In genomic region chr17:62343764-62344163, GRCh38 we compare ENCODE assay signal across 30 cellular contexts. TPM values are rescaled to one million over a fixed set of nuclear protein-coding genes. Genes with fewer than 3 reads are reported as not detected.
"Had no signal": no experiment of that assay in that cellular context is flagged by ENCODE, and none has a peak within 500 bp of the region (broad histone marks: within the 10 kb centered on the region; RNA-seq: fewer than 3 reads in every experiment).

No MANE protein-coding gene starts in this region.

- H3K36me3 ChIP-seq: adrenal gland, breast epithelium, WERI-Rb-1 had no signal

- H3K4me2 ChIP-seq: PC-9 had no signal

- DNase-seq: activated CD4-positive, alpha-beta T cell treated with anti-CD3 and anti-CD28 coated beads, Interleukin-2, amount 10 ng/mL, durations not matched to agents 7 days and 5 days; activated CD4-positive, alpha-beta T cell treated with anti-CD3 and anti-CD28 coated beads, Interleukin-2, amount 50 U/mL, for 48 hours; activated CD8-positive, alpha-beta T cell treated with anti-CD3 and anti-CD28 coated beads, Interleukin-2, amount 10 ng/mL, durations not matched to agents 7 days and 5 days; activated gamma-delta T cell treated with Interleukin-2 at 50 U/mL for 16 hours; activated naive CD4-positive, alpha-beta T cell treated with anti-CD3 and anti-CD28 coated beads for 36 hours; activated T-cell treated with anti-CD3 and anti-CD28 coated beads for 4 hours; activated T-cell treated with anti-CD3 and anti-CD28 coated beads, Interleukin-2, amount 50 U/mL, for 4 hours; adrenal gland; body of pancreas; cerebellar nuclear complex; NCI-H1105; NCI-H1417 treated with DMSO at 0.1 percent for 48 hours; NCI-H1930; NCI-H345; NCI-H524 treated with DMSO at 0.1 percent for 48 hours; NK-92 treated with Interleukin-12 subunit alpha and Interleukin-12 subunit beta, amount 100 ng/mL, for 24 hours; PC-9; Right ventricle myocardium superior; SW 1271; T-helper 1 cell; T-helper 2 cell; T-helper 9 cell; WERI-Rb-1 had no signal

- H3K4me1 ChIP-seq: body of pancreas, breast epithelium had no signal

- H3K4me1 Mint-ChIP-seq: activated CD4-positive, alpha-beta T cell treated with anti-CD3 and anti-CD28 coated beads, Interleukin-2, amount 10 ng/mL, durations not matched to agents 7 days and 5 days had no signal

- H3K9me3 Mint-ChIP-seq: activated CD4-positive, alpha-beta T cell treated with anti-CD3 and anti-CD28 coated beads, Interleukin-2, amount 10 ng/mL, durations not matched to agents 7 days and 5 days; activated naive CD4-positive, alpha-beta T cell treated with anti-CD3 and anti-CD28 coated beads for 36 hours; activated T-cell treated with anti-CD3 and anti-CD28 coated beads, Interleukin-2, amount 50 U/mL, for 4 hours; activated T-helper 1 cell treated with anti-CD3 and anti-CD28 coated beads, Interleukin-12 subunit alpha, Interleukin-12 subunit beta, Interleukin-2, Interleukin-4 antibody, amounts not matched to agents 30 ng/mL and 10 ng/mL and 1 ng/mL, durations not matched to agents 14 hours and 24 hours and 36 hours had no signal

- H3K4me3 ChIP-seq: adrenal gland, body of pancreas, breast epithelium, PC-9 had no signal

- H3K9me3 ChIP-seq: adrenal gland, body of pancreas had no signal

- H2AFZ ChIP-seq: PC-9 had no signal

- H3K27ac Mint-ChIP-seq: activated CD4-positive, alpha-beta T cell treated with anti-CD3 and anti-CD28 coated beads, Interleukin-2, amount 10 ng/mL, durations not matched to agents 7 days and 5 days; activated CD8-positive, alpha-beta T cell treated with anti-CD3 and anti-CD28 coated beads, Interleukin-2, amount 10 ng/mL, durations not matched to agents 7 days and 5 days; activated naive CD4-positive, alpha-beta T cell treated with anti-CD3 and anti-CD28 coated beads for 36 hours; activated naive CD4-positive, alpha-beta T cell treated with anti-CD3 and anti-CD28 coated beads, Interleukin-2, amount 50 U/mL, for 72 hours; activated T-helper 1 cell treated with anti-CD3 and anti-CD28 coated beads, Interleukin-12 subunit alpha, Interleukin-12 subunit beta, Interleukin-2, Interleukin-4 antibody, amounts not matched to agents 30 ng/mL and 10 ng/mL and 1 ng/mL, durations not matched to agents 14 hours and 24 hours and 36 hours had no signal

- H3K27me3 ChIP-seq: adrenal gland, body of pancreas, breast epithelium had no signal

- H3K27ac ChIP-seq: adrenal gland, body of pancreas, breast epithelium, PC-9, WERI-Rb-1 had no signal

- H3K4me3 Mint-ChIP-seq: activated CD4-positive, alpha-beta T cell treated with anti-CD3 and anti-CD28 coated beads, Interleukin-2, amount 10 ng/mL, durations not matched to agents 7 days and 5 days; activated CD8-positive, alpha-beta T cell treated with anti-CD3 and anti-CD28 coated beads, Interleukin-2, amount 10 ng/mL, durations not matched to agents 7 days and 5 days; activated naive CD4-positive, alpha-beta T cell treated with anti-CD3 and anti-CD28 coated beads for 36 hours; activated T-cell treated with anti-CD3 and anti-CD28 coated beads, Interleukin-2, amount 50 U/mL, for 4 hours; activated T-helper 1 cell treated with anti-CD3 and anti-CD28 coated beads, Interleukin-12 subunit alpha, Interleukin-12 subunit beta, Interleukin-2, Interleukin-4 antibody, amounts not matched to agents 30 ng/mL and 10 ng/mL and 1 ng/mL, durations not matched to agents 14 hours and 24 hours and 36 hours had no signal

- H3K36me3 Mint-ChIP-seq: activated naive CD4-positive, alpha-beta T cell treated with anti-CD3 and anti-CD28 coated beads, Interleukin-2, amount 50 U/mL, for 72 hours had no signal

RNA-seq across cellular contexts. Expression of gene EFCAB3, which starts 36.6 kb away (rescaled TPM):
- total RNA-seq: activated CD4-positive, alpha-beta T cell treated with anti-CD3 and anti-CD28 coated beads, Interleukin-2, amount 10 ng/mL, durations not matched to agents 7 days and 5 days; activated CD8-positive, alpha-beta T cell treated with anti-CD3 and anti-CD28 coated beads, Interleukin-2, amount 10 ng/mL, durations not matched to agents 7 days and 5 days; activated naive CD4-positive, alpha-beta T cell treated with anti-CD3 and anti-CD28 coated beads for 36 hours; activated naive CD4-positive, alpha-beta T cell treated with anti-CD3 and anti-CD28 coated beads, Interleukin-2, amount 50 U/mL, for 72 hours; activated T-cell treated with anti-CD3 and anti-CD28 coated beads, Interleukin-2, amount 50 U/mL, for 4 hours; adrenal gland; astrocyte; body of pancreas; breast epithelium; cardiac septum; M059J; NCI-H460; PC-9; Right ventricle myocardium superior had no signal
